9 cellular contexts compared by ENCODE assay signal in the genomic region with DNA sequence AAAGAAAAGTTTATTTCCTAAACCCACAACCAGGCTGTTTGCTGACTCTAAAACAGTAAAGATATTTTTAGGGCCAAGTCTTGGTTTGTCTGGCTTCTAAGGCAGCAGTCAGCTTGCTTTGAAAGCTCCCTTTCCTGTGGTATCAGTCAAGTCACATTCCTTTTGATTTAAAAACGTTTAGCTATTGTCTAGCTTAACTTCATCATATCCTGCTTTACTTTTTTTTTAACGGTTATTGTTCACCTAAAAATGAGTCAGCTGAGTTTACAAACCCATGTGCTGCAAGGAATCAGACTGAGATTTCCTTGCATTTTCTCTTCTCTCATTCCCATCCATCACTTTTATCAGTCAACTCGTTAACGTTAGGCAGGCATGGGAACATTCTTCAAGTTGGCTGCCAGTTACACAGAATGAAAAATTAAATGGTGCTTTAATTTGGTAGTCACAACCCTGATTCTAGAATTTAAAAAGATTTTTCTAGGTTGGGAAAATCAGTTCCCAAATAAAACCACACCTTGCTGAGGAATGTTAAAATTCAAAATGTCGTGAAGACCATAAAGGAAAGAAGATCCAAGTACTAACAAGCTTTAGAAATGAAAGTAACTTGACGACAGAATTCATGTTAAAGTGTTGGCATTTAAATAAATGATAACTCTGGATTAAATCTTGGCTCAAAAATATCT. TPM values are rescaled to one million over a fixed set of nuclear protein-coding genes. Genes with fewer than 3 reads are reported as not detected.
DNase-seq lines count a peak whose midpoint lies in the region; ATAC-seq and TF ChIP-seq lines count a peak whose summit lies in the region.
"Had no signal": no experiment of that assay in that cellular context is flagged by ENCODE, and none has a peak within 500 bp of the region (broad histone marks: within the 10 kb centered on the region; RNA-seq: fewer than 3 reads in every experiment).

No MANE protein-coding gene starts in this region.

- TF ChIP-seq CTCF in brain microvascular endothelial cell (IDR thresholded peaks at IDR 0.05; ENCODE audit: low read depth, low read length, missing control alignments) (no peak), GM13977 (IDR thresholded peaks at IDR 0.05; ENCODE audit: extremely low read depth, insufficient read depth, missing control alignments) (no peak)

- peak overlapping the region; percentile 73 for H3K27ac ChIP-seq in ACC112 (ENCODE audit: low read depth, low read length)
- H3K27ac ChIP-seq in brain microvascular endothelial cell, result peak overlapping the region; percentile 65

- H2AFZ ChIP-seq in ACC112 (ENCODE audit: low read length, unreplicated experiment), result no peak overlapping the region

- H3K27me3 ChIP-seq in ACC112 (ENCODE audit: insufficient read depth, low read length) (no peaks in the 10 kb centered on the region), brain microvascular endothelial cell (replicated peaks) (no peaks in the 10 kb centered on the region)

- ATAC-seq in HG02852 (IDR thresholded peaks at IDR 0.05; ENCODE audit: unreplicated experiment), result no peak

- H3K4me3 ChIP-seq in ACC112 (ENCODE audit: low read depth, low read length) (peak overlapping the region; percentile 68), brain microvascular endothelial cell (ENCODE audit: low read depth, low read length) (no peak overlapping the region)
- H3K4me3 ChIP-seq in Jurkat, Clone E6-1 (ENCODE audit: low read length), result peak overlapping the region; percentile 29

- H3K36me3 ChIP-seq in ACC112 (ENCODE audit: insufficient read depth, low read length) (no peaks in the 10 kb centered on the region), brain microvascular endothelial cell (replicated peaks) (no peaks in the 10 kb centered on the region)

- peak; percentile 93 for DNase-seq in Jurkat, Clone E6-1 (ENCODE audit: low read depth, low spot score)
- DNase-seq in brain microvascular endothelial cell, result peak; percentile 38
- DNase-seq in lung microvascular endothelial cell (ENCODE audit: low read depth in 2 of 2), result peak; percentile 91 to 97
- no peak for DNase-seq in NOMO-1 treated with dmso at 0.1 percent for 144 hours (lab: John Stamatoyannopoulos, UW; ENCODE audit: unreplicated experiment)
- DNase-seq in GM13977 (ENCODE audit: low spot score), result no peak
- DNase-seq in iPS-NIHi11 (ENCODE audit: low spot score), result no peak
- DNase-seq: SHP77 had no signal

- peaks cover 71% of the 10 kb centered on the region for H3K79me2 ChIP-seq in ACC112 (ENCODE audit: control insufficient read depth, insufficient read depth, low read length, unreplicated experiment)

- in situ Hi-C loops in brain microvascular endothelial cell (cut with HindIII; ENCODE audit: low pct_ligation_motif_present, low sequenced_read_pairs) (no loop called here), GM13977 (cut with MboI; ENCODE audit: low pct_unique_long_range_greater_than_20kb, low sequenced_read_pairs, unreplicated experiment) (no loop called here)

- H3K4me1 ChIP-seq in ACC112 (ENCODE audit: control insufficient read depth, insufficient read depth, low read length, unreplicated experiment), result peaks cover 52% of the 10 kb centered on the region

RNA-seq across cellular contexts. Expression of gene ELOVL5, which starts 45.9 kb away (rescaled TPM):
- 363 TPM for polyA plus RNA-seq in Jurkat, Clone E6-1 (2012; ENCODE audit: insufficient read depth, insufficient read length)
- 62.3 and 67.6 TPM in 2 replicates for total RNA-seq in lung microvascular endothelial cell

Comparison
In these comparisons a context has a peak if more than half of its experiments do, and no peak if none do; other contexts are left out.
1. DNase-seq: peak in Jurkat, Clone E6-1 (single experiment), brain microvascular endothelial cell (single experiment) and lung microvascular endothelial cell (2 of 2); none in NOMO-1 treated with dmso at 0.1 percent for 144 hours (single experiment), GM13977 (single experiment) and iPS-NIHi11 (single experiment).